23 cellular contexts compared by ENCODE assay signal in the genomic region with DNA sequence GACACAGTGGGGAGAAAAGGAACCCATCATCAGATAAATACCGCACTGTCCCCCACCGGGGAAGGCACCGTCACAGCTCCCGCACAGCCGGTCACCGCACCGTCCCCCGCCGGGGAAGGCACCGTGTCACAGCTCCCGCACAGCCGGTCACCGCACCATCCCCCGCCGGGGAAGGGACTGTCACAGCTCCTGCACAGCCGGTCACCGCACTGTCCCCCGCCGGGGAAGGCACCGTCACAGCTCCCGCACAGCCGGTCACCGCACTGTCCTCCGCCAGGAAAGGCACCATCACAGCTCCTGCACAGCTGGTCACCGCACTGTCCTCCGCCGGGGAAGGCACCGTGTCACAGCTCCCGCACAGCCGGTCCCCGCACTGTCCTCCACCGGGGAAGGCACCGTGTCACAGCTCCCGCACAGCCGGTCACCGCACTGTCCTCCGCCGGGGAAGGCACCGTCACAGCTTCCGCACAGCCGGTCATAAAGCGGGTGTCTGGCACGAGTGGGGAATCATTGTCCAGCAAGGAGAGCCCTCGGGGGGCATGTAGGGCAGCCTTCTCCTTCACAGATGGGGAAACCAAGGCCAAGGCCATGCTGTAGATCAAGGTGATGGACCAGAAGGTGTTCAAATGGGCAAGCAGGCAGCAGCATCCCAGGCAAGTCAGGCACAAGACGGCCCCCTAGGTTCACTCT.
"Had no signal": no experiment of that assay in that cellular context is flagged by ENCODE, and none has a peak within 500 bp of the region (broad histone marks: within the 10 kb centered on the region; RNA-seq: fewer than 3 reads in every experiment).

No MANE protein-coding gene starts in this region.

- H3K27me3 ChIP-seq: right lobe of liver, transverse colon had no signal

- ATAC-seq: effector memory CD8-positive, alpha-beta T cell; gastroesophageal sphincter; left ventricle myocardium superior; psoas muscle; right lobe of liver; stimulated activated naive B cell treated with anti-CD40 and anti-IgM and Interleukin-4, amounts not matched to agents 10 μg/mL and 1 μg/mL and 100 μg/mL, for 72 hours; stimulated activated naive CD8-positive, alpha-beta T cell treated with anti-CD3 and anti-CD28 coated beads, Interleukin-15, amount 100 ng/mL, for 72 hours had no signal

- H3K4me1 ChIP-seq: esophagus squamous epithelium, gastroesophageal sphincter, psoas muscle, right lobe of liver, transverse colon had no signal

- DNase-seq: cerebellar nuclear complex; effector memory CD8-positive, alpha-beta T cell; esophagus squamous epithelium; foreskin fibroblast; glutamatergic neuron; islet precursor cell; left ventricle myocardium superior; mammary epithelial cell; psoas muscle; retina; stimulated activated CD4-positive, alpha-beta T cell treated with anti-CD3 and anti-CD28 coated beads, Interleukin-2, amount 100 ng/mL, for 24 hours; stimulated activated CD4-positive, alpha-beta T cell treated with anti-CD3 and anti-CD28 coated beads, Interleukin-4, amount 100 ng/mL, for 4 hours; stimulated activated naive B cell treated with anti-CD40 and anti-IgM and Interleukin-4, amounts not matched to agents 10 μg/mL and 1 μg/mL and 100 μg/mL, for 72 hours; stimulated activated naive CD8-positive, alpha-beta T cell treated with anti-CD3 and anti-CD28 coated beads, Interleukin-15, amount 100 ng/mL, for 72 hours; substantia nigra; transverse colon had no signal

- H3K4me1 Mint-ChIP-seq: nephron had no signal

- H3K4me3 Mint-ChIP-seq: dendritic cell treated with granulocyte-macrophage colony-stimulating factor and Interleukin-4, amounts not matched to agents 40 ng/mL and 50 ng/mL, for 4 days; effector memory CD8-positive, alpha-beta T cell; mesothelial cell of epicardium; nephron; stimulated activated naive CD8-positive, alpha-beta T cell treated with anti-CD3 and anti-CD28 coated beads, Interleukin-15, amount 100 ng/mL, for 72 hours had no signal

- H3K27me3 Mint-ChIP-seq: stimulated activated naive B cell treated with anti-CD40 and anti-IgM and Interleukin-4, amounts not matched to agents 10 μg/mL and 1 μg/mL and 100 μg/mL, for 72 hours had no signal

- H3K4me3 ChIP-seq: esophagus squamous epithelium, gastroesophageal sphincter, psoas muscle, right lobe of liver, skin epidermis, thoracic aorta, transverse colon had no signal

- H3K27ac Mint-ChIP-seq: dendritic cell treated with granulocyte-macrophage colony-stimulating factor and Interleukin-4, amounts not matched to agents 40 ng/mL and 50 ng/mL, for 4 days; effector memory CD8-positive, alpha-beta T cell; mesothelial cell of epicardium; nephron; stimulated activated naive B cell treated with anti-CD40 and anti-IgM and Interleukin-4, amounts not matched to agents 10 μg/mL and 1 μg/mL and 100 μg/mL, for 72 hours had no signal

- H3K36me3 ChIP-seq: esophagus squamous epithelium, gastroesophageal sphincter, right lobe of liver, thoracic aorta, transverse colon had no signal

- H3K9me3 ChIP-seq: esophagus squamous epithelium, psoas muscle, right lobe of liver, thoracic aorta, transverse colon had no signal

- H3K27ac ChIP-seq: esophagus squamous epithelium, gastroesophageal sphincter, psoas muscle, right lobe of liver, skin epidermis, thoracic aorta, transverse colon had no signal
